Comparison of ENCODE assay signal across 1 cellular context in the genomic region with DNA sequence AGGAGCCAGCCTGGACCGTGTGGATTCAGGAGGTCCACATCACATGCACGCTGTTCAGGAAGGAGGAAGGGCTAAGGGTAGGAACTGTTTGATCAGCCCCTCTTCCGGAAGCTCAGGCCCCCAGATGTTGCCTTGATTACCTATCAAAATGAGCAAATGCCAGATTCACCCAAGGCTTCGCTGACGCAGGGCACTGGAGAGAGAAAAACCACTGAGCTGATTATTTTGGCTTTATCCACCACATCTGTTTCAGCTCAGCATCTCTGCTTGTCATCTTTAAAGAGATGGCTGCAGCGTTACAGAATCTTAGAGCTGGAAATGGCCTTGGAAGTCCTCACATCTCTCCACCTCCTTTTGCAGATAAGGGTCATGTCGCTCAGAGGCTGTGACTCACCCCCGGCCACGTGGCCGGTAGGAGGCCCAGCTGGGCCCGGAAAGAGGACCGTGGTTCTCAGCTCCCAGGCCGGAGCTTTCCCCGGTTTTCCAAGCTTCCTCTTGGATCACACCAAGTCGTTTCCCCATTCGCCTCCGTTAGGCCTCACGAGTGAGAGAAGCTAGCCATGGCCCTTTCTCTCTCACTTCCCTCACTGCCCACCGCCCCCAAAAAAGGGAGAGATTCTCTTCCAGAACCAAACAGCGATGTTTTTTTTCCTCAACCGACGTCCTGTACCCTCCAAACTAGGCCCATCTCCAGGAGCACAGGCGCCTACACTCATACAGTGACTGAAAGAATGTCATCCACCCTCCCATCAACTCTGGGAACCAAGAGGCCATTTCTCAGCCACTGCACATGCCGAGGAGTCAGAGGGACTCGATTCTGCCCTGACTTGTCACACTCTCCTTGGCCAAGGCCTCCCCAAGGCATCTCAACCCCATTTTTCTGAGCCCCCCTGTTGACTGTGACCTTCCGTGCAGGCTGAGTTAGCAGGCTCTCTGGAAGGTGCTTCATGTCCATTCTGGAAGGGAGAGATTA.
TF ChIP-seq lines count a peak whose summit lies in the region.

No MANE protein-coding gene starts in this region.

TF ChIP-seq in K562, 482 proteins besides CTCF, POLR2A, EP300 and RAD21 (continued from another document and continues in another):
- TF ChIP-seq, protein P1, sequence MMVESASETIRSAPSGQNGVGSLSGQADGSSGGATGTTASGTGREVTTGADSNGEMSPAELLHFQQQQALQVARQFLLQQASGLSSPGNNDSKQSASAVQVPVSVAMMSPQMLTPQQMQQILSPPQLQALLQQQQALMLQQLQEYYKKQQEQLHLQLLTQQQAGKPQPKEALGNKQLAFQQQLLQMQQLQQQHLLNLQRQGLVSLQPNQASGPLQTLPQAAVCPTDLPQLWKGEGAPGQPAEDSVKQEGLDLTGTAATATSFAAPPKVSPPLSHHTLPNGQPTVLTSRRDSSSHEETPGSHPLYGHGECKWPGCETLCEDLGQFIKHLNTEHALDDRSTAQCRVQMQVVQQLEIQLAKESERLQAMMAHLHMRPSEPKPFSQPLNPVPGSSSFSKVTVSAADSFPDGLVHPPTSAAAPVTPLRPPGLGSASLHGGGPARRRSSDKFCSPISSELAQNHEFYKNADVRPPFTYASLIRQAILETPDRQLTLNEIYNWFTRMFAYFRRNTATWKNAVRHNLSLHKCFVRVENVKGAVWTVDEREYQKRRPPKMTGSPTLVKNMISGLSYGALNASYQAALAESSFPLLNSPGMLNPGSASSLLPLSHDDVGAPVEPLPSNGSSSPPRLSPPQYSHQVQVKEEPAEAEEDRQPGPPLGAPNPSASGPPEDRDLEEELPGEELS (CRISPR knock-in tag; IDR thresholded peaks at IDR 0.05; ENCODE audit: borderline replicate concordance) = no peak
- TF ChIP-seq PCBP2 (IDR thresholded peaks at IDR 0.05; ENCODE audit: low read depth, low read length, poor library complexity, severe bottlenecking) = no peak
- TF ChIP-seq TSC22D4 (tag; IDR thresholded peaks at IDR 0.05) = no peak
- no peak for TF ChIP-seq SP2 (IDR thresholded peaks at IDR 0.05; ENCODE audit: extremely low read depth, low read depth, low read length, poor library complexity, severe bottlenecking)
- no peak for TF ChIP-seq IFI16 (CRISPR knock-in tag; IDR thresholded peaks at IDR 0.05)
- TF ChIP-seq, protein P2, sequence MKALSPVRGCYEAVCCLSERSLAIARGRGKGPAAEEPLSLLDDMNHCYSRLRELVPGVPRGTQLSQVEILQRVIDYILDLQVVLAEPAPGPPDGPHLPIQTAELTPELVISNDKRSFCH (CRISPR knock-in tag; IDR thresholded peaks at IDR 0.05) = no peak
- TF ChIP-seq, protein P2 (tag; IDR thresholded peaks at IDR 0.05) = no peak; the same call in 1 of the 2 replicates
- TF ChIP-seq, protein P3, sequence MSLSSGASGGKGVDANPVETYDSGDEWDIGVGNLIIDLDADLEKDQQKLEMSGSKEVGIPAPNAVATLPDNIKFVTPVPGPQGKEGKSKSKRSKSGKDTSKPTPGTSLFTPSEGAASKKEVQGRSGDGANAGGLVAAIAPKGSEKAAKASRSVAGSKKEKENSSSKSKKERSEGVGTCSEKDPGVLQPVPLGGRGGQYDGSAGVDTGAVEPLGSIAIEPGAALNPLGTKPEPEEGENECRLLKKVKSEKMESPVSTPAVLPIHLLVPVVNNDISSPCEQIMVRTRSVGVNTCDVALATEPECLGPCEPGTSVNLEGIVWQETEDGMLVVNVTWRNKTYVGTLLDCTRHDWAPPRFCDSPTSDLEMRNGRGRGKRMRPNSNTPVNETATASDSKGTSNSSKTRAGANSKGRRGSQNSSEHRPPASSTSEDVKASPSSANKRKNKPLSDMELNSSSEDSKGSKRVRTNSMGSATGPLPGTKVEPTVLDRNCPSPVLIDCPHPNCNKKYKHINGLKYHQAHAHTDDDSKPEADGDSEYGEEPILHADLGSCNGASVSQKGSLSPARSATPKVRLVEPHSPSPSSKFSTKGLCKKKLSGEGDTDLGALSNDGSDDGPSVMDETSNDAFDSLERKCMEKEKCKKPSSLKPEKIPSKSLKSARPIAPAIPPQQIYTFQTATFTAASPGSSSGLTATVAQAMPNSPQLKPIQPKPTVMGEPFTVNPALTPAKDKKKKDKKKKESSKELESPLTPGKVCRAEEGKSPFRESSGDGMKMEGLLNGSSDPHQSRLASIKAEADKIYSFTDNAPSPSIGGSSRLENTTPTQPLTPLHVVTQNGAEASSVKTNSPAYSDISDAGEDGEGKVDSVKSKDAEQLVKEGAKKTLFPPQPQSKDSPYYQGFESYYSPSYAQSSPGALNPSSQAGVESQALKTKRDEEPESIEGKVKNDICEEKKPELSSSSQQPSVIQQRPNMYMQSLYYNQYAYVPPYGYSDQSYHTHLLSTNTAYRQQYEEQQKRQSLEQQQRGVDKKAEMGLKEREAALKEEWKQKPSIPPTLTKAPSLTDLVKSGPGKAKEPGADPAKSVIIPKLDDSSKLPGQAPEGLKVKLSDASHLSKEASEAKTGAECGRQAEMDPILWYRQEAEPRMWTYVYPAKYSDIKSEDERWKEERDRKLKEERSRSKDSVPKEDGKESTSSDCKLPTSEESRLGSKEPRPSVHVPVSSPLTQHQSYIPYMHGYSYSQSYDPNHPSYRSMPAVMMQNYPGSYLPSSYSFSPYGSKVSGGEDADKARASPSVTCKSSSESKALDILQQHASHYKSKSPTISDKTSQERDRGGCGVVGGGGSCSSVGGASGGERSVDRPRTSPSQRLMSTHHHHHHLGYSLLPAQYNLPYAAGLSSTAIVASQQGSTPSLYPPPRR (CRISPR knock-in tag; IDR thresholded peaks at IDR 0.05; ENCODE audit: borderline replicate concordance) = no peak
- TF ChIP-seq STAG1 (CRISPR knock-in tag; IDR thresholded peaks at IDR 0.05; ENCODE audit: borderline replicate concordance) = no peak
- no peak for TF ChIP-seq BDP1 (IDR thresholded peaks at IDR 0.05; ENCODE audit: insufficient read depth, insufficient read length)
- TF ChIP-seq, protein P4, sequence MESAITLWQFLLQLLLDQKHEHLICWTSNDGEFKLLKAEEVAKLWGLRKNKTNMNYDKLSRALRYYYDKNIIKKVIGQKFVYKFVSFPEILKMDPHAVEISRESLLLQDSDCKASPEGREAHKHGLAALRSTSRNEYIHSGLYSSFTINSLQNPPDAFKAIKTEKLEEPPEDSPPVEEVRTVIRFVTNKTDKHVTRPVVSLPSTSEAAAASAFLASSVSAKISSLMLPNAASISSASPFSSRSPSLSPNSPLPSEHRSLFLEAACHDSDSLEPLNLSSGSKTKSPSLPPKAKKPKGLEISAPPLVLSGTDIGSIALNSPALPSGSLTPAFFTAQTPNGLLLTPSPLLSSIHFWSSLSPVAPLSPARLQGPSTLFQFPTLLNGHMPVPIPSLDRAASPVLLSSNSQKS (CRISPR knock-in tag; IDR thresholded peaks at IDR 0.05) = no peak
- TF ChIP-seq MCM7 (IDR thresholded peaks at IDR 0.05) = no peak
- TF ChIP-seq ZNF668 (CRISPR knock-in tag; IDR thresholded peaks at IDR 0.05) = no peak
- TF ChIP-seq CEBPG (CRISPR knock-in tag; IDR thresholded peaks at IDR 0.05) = no peak
- no peak for TF ChIP-seq CEBPG (tag; conservative IDR thresholded peaks at IDR 0.05 in 1 of 2, IDR thresholded peaks at IDR 0.05 in 1 of 2)
- TF ChIP-seq NRF1 (conservative IDR thresholded peaks at IDR 0.05 in 1 of 2, IDR thresholded peaks at IDR 0.05 in 1 of 2) = 0 out of 4 replicates have a peak, but pooled peaks of 1 of the 2 experiments have one; percentile 22
- TF ChIP-seq, protein P5, sequence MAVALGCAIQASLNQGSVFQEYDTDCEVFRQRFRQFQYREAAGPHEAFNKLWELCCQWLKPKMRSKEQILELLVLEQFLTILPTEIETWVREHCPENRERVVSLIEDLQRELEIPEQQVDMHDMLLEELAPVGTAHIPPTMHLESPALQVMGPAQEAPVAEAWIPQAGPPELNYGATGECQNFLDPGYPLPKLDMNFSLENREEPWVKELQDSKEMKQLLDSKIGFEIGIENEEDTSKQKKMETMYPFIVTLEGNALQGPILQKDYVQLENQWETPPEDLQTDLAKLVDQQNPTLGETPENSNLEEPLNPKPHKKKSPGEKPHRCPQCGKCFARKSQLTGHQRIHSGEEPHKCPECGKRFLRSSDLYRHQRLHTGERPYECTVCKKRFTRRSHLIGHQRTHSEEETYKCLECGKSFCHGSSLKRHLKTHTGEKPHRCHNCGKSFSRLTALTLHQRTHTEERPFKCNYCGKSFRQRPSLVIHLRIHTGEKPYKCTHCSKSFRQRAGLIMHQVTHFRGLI (CRISPR knock-in tag; IDR thresholded peaks at IDR 0.05) = no peak
- no peak for TF ChIP-seq NR1H2 (CRISPR knock-in tag; IDR thresholded peaks at IDR 0.05)
- TF ChIP-seq RBM14 (IDR thresholded peaks at IDR 0.05; ENCODE audit: borderline replicate concordance, insufficient read depth, low read depth, low read length) = no peak
- TF ChIP-seq FOXK1 (CRISPR knock-in tag; IDR thresholded peaks at IDR 0.05; ENCODE audit: borderline replicate concordance) = no peak
- TF ChIP-seq NFYB (IDR thresholded peaks at IDR 0.05; ENCODE audit: extremely low read depth, insufficient read length) = no peak
- TF ChIP-seq HDGF (IDR thresholded peaks at IDR 0.05) = no peak
- TF ChIP-seq KLF6 (CRISPR knock-in tag; IDR thresholded peaks at IDR 0.05; ENCODE audit: borderline replicate concordance) = 0 out of 2 replicates have a peak, but pooled peaks have one; percentile 30
- TF ChIP-seq, protein P6, sequence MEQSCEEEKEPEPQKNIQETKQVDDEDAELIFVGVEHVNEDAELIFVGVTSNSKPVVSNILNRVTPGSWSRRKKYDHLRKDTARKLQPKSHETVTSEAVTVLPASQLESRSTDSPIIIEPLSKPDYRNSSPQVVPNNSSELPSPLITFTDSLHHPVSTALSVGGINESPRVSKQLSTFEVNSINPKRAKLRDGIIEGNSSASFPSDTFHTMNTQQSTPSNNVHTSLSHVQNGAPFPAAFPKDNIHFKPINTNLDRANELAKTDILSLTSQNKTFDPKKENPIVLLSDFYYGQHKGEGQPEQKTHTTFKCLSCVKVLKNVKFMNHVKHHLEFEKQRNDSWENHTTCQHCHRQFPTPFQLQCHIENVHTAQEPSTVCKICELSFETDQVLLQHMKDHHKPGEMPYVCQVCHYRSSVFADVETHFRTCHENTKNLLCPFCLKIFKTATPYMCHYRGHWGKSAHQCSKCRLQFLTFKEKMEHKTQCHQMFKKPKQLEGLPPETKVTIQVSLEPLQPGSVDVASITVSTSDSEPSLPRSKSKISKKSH (CRISPR knock-in tag; IDR thresholded peaks at IDR 0.05) = no peak
- no peak for TF ChIP-seq BMI1 (IDR thresholded peaks at IDR 0.05; ENCODE audit: low read length)
- TF ChIP-seq, protein P7, sequence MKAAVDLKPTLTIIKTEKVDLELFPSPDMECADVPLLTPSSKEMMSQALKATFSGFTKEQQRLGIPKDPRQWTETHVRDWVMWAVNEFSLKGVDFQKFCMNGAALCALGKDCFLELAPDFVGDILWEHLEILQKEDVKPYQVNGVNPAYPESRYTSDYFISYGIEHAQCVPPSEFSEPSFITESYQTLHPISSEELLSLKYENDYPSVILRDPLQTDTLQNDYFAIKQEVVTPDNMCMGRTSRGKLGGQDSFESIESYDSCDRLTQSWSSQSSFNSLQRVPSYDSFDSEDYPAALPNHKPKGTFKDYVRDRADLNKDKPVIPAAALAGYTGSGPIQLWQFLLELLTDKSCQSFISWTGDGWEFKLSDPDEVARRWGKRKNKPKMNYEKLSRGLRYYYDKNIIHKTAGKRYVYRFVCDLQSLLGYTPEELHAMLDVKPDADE (conservative IDR thresholded peaks at IDR 0.05; ENCODE audit: control insufficient read depth, low read depth, low read length) = no peak
- TF ChIP-seq, protein P8, sequence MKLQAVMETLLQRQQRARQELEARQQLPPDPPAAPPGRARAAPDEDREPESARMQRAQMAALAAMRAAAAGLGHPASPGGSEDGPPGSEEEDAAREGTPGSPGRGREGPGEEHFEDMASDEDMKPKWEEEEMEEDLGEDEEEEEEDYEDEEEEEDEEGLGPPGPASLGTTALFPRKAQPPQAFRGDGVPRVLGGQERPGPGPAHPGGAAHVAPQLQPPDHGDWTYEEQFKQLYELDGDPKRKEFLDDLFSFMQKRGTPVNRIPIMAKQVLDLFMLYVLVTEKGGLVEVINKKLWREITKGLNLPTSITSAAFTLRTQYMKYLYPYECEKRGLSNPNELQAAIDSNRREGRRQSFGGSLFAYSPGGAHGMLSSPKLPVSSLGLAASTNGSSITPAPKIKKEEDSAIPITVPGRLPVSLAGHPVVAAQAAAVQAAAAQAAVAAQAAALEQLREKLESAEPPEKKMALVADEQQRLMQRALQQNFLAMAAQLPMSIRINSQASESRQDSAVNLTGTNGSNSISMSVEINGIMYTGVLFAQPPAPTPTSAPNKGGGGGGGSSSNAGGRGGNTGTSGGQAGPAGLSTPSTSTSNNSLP (IDR thresholded peaks at IDR 0.05; ENCODE audit: borderline replicate concordance, low read depth, low read length) = no peak
- TF ChIP-seq, protein P9, sequence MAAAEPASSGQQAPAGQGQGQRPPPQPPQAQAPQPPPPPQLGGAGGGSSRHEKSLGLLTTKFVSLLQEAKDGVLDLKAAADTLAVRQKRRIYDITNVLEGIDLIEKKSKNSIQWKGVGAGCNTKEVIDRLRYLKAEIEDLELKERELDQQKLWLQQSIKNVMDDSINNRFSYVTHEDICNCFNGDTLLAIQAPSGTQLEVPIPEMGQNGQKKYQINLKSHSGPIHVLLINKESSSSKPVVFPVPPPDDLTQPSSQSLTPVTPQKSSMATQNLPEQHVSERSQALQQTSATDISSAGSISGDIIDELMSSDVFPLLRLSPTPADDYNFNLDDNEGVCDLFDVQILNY (CRISPR knock-in tag; IDR thresholded peaks at IDR 0.05) = no peak
- no peak for TF ChIP-seq TGIF2 (CRISPR knock-in tag; IDR thresholded peaks at IDR 0.05)
- TF ChIP-seq, protein P10, sequence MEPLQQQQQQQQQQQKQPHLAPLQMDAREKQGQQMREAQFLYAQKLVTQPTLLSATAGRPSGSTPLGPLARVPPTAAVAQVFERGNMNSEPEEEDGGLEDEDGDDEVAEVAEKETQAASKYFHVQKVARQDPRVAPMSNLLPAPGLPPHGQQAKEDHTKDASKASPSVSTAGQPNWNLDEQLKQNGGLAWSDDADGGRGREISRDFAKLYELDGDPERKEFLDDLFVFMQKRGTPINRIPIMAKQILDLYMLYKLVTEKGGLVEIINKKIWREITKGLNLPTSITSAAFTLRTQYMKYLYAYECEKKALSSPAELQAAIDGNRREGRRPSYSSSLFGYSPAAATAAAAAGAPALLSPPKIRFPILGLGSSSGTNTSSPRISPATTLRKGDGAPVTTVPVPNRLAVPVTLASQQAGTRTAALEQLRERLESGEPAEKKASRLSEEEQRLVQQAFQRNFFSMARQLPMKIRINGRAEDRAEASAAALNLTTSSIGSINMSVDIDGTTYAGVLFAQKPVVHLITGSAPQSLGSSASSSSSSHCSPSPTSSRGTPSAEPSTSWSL (CRISPR knock-in tag; IDR thresholded peaks at IDR 0.05; ENCODE audit: borderline replicate concordance) = no peak
